In genomic region chr17:9225305-9226101, GRCh38 we compare ENCODE assay signal across 24 cellular contexts.
DNase-seq lines count a peak whose midpoint lies in the region; ATAC-seq and TF ChIP-seq lines count a peak whose summit lies in the region.
"Had no signal": no experiment of that assay in that cellular context is flagged by ENCODE, and none has a peak within 500 bp of the region (broad histone marks: within the 10 kb centered on the region; RNA-seq: fewer than 3 reads in every experiment).

No MANE protein-coding gene starts in this region.

- H3K27me3 Mint-ChIP-seq in T-helper 17 cell: no peaks in the 10 kb centered on the region
- H3K27me3 Mint-ChIP-seq in naive thymus-derived CD4-positive, alpha-beta T cell: no peaks in the 10 kb centered on the region
- H3K27me3 Mint-ChIP-seq in activated naive CD4-positive, alpha-beta T cell treated with anti-CD3 and anti-CD28 coated beads for 36 hours (ENCODE audit: low read depth): no peaks in the 10 kb centered on the region
- H3K27me3 Mint-ChIP-seq: activated CD4-positive, alpha-beta memory T cell treated with anti-CD3 and anti-CD28 coated beads for 36 hours had no signal

- no peak overlapping the region for H3K4me3 Mint-ChIP-seq in T-helper 17 cell
- no peak overlapping the region for H3K4me3 Mint-ChIP-seq in naive thymus-derived CD4-positive, alpha-beta T cell
- H3K4me3 Mint-ChIP-seq in activated naive CD4-positive, alpha-beta T cell treated with anti-CD3 and anti-CD28 coated beads for 36 hours: no peak overlapping the region
- H3K4me3 Mint-ChIP-seq: activated CD4-positive, alpha-beta memory T cell treated with anti-CD3 and anti-CD28 coated beads for 36 hours; central memory CD8-positive, alpha-beta T cell; effector memory CD8-positive, alpha-beta T cell had no signal

- H3K36me3 ChIP-seq in osteoblast (ENCODE audit: insufficient read depth, low read length): no peaks in the 10 kb centered on the region
- no peaks in the 10 kb centered on the region for H3K36me3 ChIP-seq in naive thymus-derived CD4-positive, alpha-beta T cell (ENCODE audit: control insufficient read depth in 2 of 3, insufficient read depth in 3 of 3, low read length in 3 of 3)
- H3K36me3 ChIP-seq: heart left ventricle, lower lobe of right lung, SJSA1 had no signal

- H3K4me1 ChIP-seq in osteoblast (ENCODE audit: insufficient read depth, low read length): peaks cover 6% of the 10 kb centered on the region
- peaks cover 0 to 11% of the 10 kb centered on the region in 2 donors for H3K4me1 ChIP-seq in naive thymus-derived CD4-positive, alpha-beta T cell (ENCODE audit: control insufficient read depth in 2 of 2, insufficient read depth in 2 of 2, low read length in 2 of 2)
- H3K4me1 ChIP-seq: lower lobe of right lung had no signal

- no peaks in the 10 kb centered on the region for H3K79me2 ChIP-seq in osteoblast (ENCODE audit: insufficient read depth, low read length)

- intact Hi-C loops in naive thymus-derived CD4-positive, alpha-beta T cell (cut with micrococcal nuclease): no loop called here
- intact Hi-C loops in activated naive CD4-positive, alpha-beta T cell treated with anti-CD3 and anti-CD28 coated beads for 36 hours (cut with micrococcal nuclease): no loop called here

- peak overlapping the region; percentile 44 for H3K27ac Mint-ChIP-seq in T-helper 17 cell
- H3K27ac Mint-ChIP-seq in naive thymus-derived CD4-positive, alpha-beta T cell: no peak overlapping the region
- H3K27ac Mint-ChIP-seq in activated naive CD4-positive, alpha-beta T cell treated with anti-CD3 and anti-CD28 coated beads for 36 hours: no peak overlapping the region
- H3K27ac Mint-ChIP-seq: activated CD4-positive, alpha-beta memory T cell treated with anti-CD3 and anti-CD28 coated beads for 36 hours; effector memory CD8-positive, alpha-beta T cell had no signal

- no peaks in the 10 kb centered on the region for H3K27me3 ChIP-seq in osteoblast (ENCODE audit: insufficient read depth, low read length)
- H3K27me3 ChIP-seq in naive thymus-derived CD4-positive, alpha-beta T cell (ENCODE audit: control insufficient read depth in 2 of 2, insufficient read depth in 2 of 2, low read length in 2 of 2): no peaks in the 10 kb centered on the region
- H3K27me3 ChIP-seq: heart left ventricle, SJSA1, tibial artery had no signal

- no peak for ATAC-seq in T-helper 17 cell
- no peak for ATAC-seq in naive thymus-derived CD4-positive, alpha-beta T cell
- ATAC-seq: GM12878, heart left ventricle, K562, lower lobe of right lung, Panc1 had no signal

- CTCF ChIA-PET in naive thymus-derived CD4-positive, alpha-beta T cell (lab: Charles Lee): no interaction called here
- CTCF ChIA-PET in activated naive CD4-positive, alpha-beta T cell treated with anti-CD3 and anti-CD28 coated beads for 36 hours (lab: Charles Lee): no interaction called here

- no peaks in the 10 kb centered on the region for H4K20me1 ChIP-seq in osteoblast (ENCODE audit: insufficient read depth, low read length)

- no peaks in the 10 kb centered on the region for H3K9me3 Mint-ChIP-seq in naive thymus-derived CD4-positive, alpha-beta T cell
- no peaks in the 10 kb centered on the region for H3K9me3 Mint-ChIP-seq in activated naive CD4-positive, alpha-beta T cell treated with anti-CD3 and anti-CD28 coated beads for 36 hours
- H3K9me3 Mint-ChIP-seq: activated CD4-positive, alpha-beta memory T cell treated with anti-CD3 and anti-CD28 coated beads for 36 hours; central memory CD8-positive, alpha-beta T cell; effector memory CD8-positive, alpha-beta T cell had no signal

- POLR2A ChIA-PET in naive thymus-derived CD4-positive, alpha-beta T cell (lab: Charles Lee): no interaction called here

- no peak overlapping the region for H2AFZ ChIP-seq in osteoblast (ENCODE audit: low read length)

- DNase-seq in ELF-1 (ENCODE audit: low read depth, low spot score) (peak; percentile 87), T-helper 17 cell (no peak), foreskin fibroblast (no peak), osteoblast (ENCODE audit: insufficient read length, low spot score, missing footprints) (peak; percentile 71), mucosa of gallbladder (ENCODE audit: low spot score) (no peak)
- DNase-seq in naive thymus-derived CD4-positive, alpha-beta T cell: no peak
- no peak for DNase-seq in activated naive CD4-positive, alpha-beta T cell treated with anti-CD3 and anti-CD28 coated beads for 36 hours
- DNase-seq: activated CD4-positive, alpha-beta memory T cell treated with anti-CD3 and anti-CD28 coated beads for 36 hours; activated naive CD4-positive, alpha-beta T cell; AML-193; amniotic stem cell; DMS53; effector memory CD8-positive, alpha-beta T cell; lower lobe of right lung; NCI-H187; stimulated activated CD4-positive, alpha-beta T cell treated with anti-CD3 and anti-CD28 coated beads, Interleukin-2, amount 100 ng/mL, for 24 hours; T-helper 2 cell; tibial artery had no signal

- no peak overlapping the region for H3K4me2 ChIP-seq in osteoblast (ENCODE audit: insufficient read depth, low read length)

- peaks cover 2% of the 10 kb centered on the region for H3K4me1 Mint-ChIP-seq in T-helper 17 cell
- H3K4me1 Mint-ChIP-seq in naive thymus-derived CD4-positive, alpha-beta T cell: peaks cover 0 to 1% (median 0%) of the 10 kb centered on the region in 7 donors
- peaks cover 5% of the 10 kb centered on the region for H3K4me1 Mint-ChIP-seq in activated naive CD4-positive, alpha-beta T cell treated with anti-CD3 and anti-CD28 coated beads for 36 hours (ENCODE audit: low read depth)
- H3K4me1 Mint-ChIP-seq: central memory CD8-positive, alpha-beta T cell had no signal

- no peaks in the 10 kb centered on the region for H3K36me3 Mint-ChIP-seq in T-helper 17 cell (ENCODE audit: low read depth)
- no peaks in the 10 kb centered on the region for H3K36me3 Mint-ChIP-seq in naive thymus-derived CD4-positive, alpha-beta T cell
- no peaks in the 10 kb centered on the region for H3K36me3 Mint-ChIP-seq in activated naive CD4-positive, alpha-beta T cell treated with anti-CD3 and anti-CD28 coated beads for 36 hours (ENCODE audit: low read depth)
- H3K36me3 Mint-ChIP-seq: activated CD4-positive, alpha-beta memory T cell treated with anti-CD3 and anti-CD28 coated beads for 36 hours had no signal

- no peaks in the 10 kb centered on the region for H3K9me3 ChIP-seq in T-helper 17 cell (ENCODE audit: control insufficient read depth, low read length, poor library complexity, severe bottlenecking)
- H3K9me3 ChIP-seq in osteoblast (ENCODE audit: low read depth, low read length): no peaks in the 10 kb centered on the region
- no peaks in the 10 kb centered on the region for H3K9me3 ChIP-seq in naive thymus-derived CD4-positive, alpha-beta T cell (ENCODE audit: control insufficient read depth in 2 of 3, low read length in 3 of 3)
- H3K9me3 ChIP-seq: heart left ventricle, lower lobe of right lung, SJSA1, tibial artery had no signal

- no peak overlapping the region for H3K4me3 ChIP-seq in foreskin fibroblast (ENCODE audit: low read depth in 1 of 2, low read length in 2 of 2)
- H3K4me3 ChIP-seq in osteoblast (ENCODE audit: insufficient read depth, low read length): no peak overlapping the region
- H3K4me3 ChIP-seq in naive thymus-derived CD4-positive, alpha-beta T cell (ENCODE audit: low read length): no peak overlapping the region
- H3K4me3 ChIP-seq: GM12878, heart left ventricle, K562, lower lobe of right lung, SJSA1, tibial artery had no signal

- TF ChIP-seq CTCF in foreskin fibroblast (IDR thresholded peaks at IDR 0.05; ENCODE audit: low read depth, low read length): peak; percentile 2
- no peak for TF ChIP-seq CTCF in osteoblast (IDR thresholded peaks at IDR 0.05; ENCODE audit: extremely low read depth, low read depth, low read length)

- no peak overlapping the region for H3K27ac ChIP-seq in osteoblast (ENCODE audit: low read depth, low read length)
- no peak overlapping the region for H3K27ac ChIP-seq in naive thymus-derived CD4-positive, alpha-beta T cell (ENCODE audit: low read depth, low read length)
- H3K27ac ChIP-seq: heart left ventricle, lower lobe of right lung, SJSA1, tibial artery had no signal

Comparison
In these comparisons a context has a peak if more than half of its experiments do, and no peak if none do; other contexts are left out.
1. DNase-seq: peak in ELF-1 (single experiment) and osteoblast (single experiment); none in T-helper 17 cell (0 of 3), foreskin fibroblast (0 of 2), naive thymus-derived CD4-positive, alpha-beta T cell (0 of 9), mucosa of gallbladder (single experiment) and activated naive CD4-positive, alpha-beta T cell treated with anti-CD3 and anti-CD28 coated beads for 36 hours (single experiment).